21 cellular contexts compared by ENCODE assay signal in the genomic region with DNA sequence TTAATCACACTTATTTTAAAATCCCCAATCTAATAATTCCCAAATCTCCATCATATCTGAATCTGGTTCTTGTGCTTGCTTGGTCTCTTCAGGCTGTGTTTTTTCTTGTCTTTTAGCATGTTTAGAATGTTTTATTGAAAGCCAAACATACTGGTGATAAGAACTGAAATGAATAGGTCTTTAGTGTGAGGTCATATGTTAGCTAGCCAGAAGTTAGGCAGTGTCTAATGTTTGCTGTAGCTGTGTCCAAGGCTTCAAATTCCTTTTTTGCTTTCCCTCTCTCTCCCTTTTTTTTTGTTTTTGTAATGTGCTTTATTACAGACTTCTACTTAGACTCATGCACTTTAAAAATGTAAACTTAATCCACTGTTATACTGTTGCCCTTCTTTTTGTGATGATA.
"Had no signal": no experiment of that assay in that cellular context is flagged by ENCODE, and none has a peak within 500 bp of the region (broad histone marks: within the 10 kb centered on the region; RNA-seq: fewer than 3 reads in every experiment).

No MANE protein-coding gene starts in this region.

- H3K27me3 ChIP-seq: gastroesophageal sphincter, tibial nerve had no signal

- FAIRE-seq: keratinocyte had no signal

- H3K4me3 ChIP-seq: gastroesophageal sphincter, left ventricle myocardium inferior, skin epidermis, tibial nerve had no signal

- H3K36me3 Mint-ChIP-seq: memory B cell had no signal

- ATAC-seq: activated T-helper 17 cell treated with anti-CD3 and anti-CD28 coated beads, Interleukin-2, amount 50 U/mL, for 72 hours; gastroesophageal sphincter; natural killer cell; right cardiac atrium had no signal

- H3K27me3 Mint-ChIP-seq: activated T-helper 17 cell treated with anti-CD3 and anti-CD28 coated beads, Interleukin-2, amount 50 U/mL, for 72 hours; memory B cell had no signal

- H3K27ac ChIP-seq: gastroesophageal sphincter, left ventricle myocardium inferior, skin epidermis, tibial nerve had no signal

- H3K36me3 ChIP-seq: gastroesophageal sphincter, left ventricle myocardium inferior, tibial nerve had no signal

- H3K4me1 Mint-ChIP-seq: activated T-helper 17 cell treated with anti-CD3 and anti-CD28 coated beads, Interleukin-2, amount 50 U/mL, for 72 hours; memory B cell; natural killer cell had no signal

- H3K27ac Mint-ChIP-seq: activated T-helper 17 cell treated with anti-CD3 and anti-CD28 coated beads, Interleukin-2, amount 50 U/mL, for 72 hours; memory B cell; natural killer cell had no signal

- H3K4me1 ChIP-seq: gastroesophageal sphincter, left ventricle myocardium inferior, tibial nerve had no signal

- DNase-seq: activated CD4-positive, alpha-beta T cell treated with anti-CD3 and anti-CD28 coated beads for 1 hour; activated CD4-positive, alpha-beta T cell treated with anti-CD3 and anti-CD28 coated beads, Interleukin-2, amount 50 U/mL, for 4 hours; activated naive CD4-positive, alpha-beta T cell treated with Interleukin-2 at 50 U/mL for 16 hours; activated T-cell treated with anti-CD3 and anti-CD28 coated beads for 4 hours; caudate nucleus; cortex of kidney; effector memory CD4-positive, alpha-beta T cell; left ventricle myocardium inferior; natural killer cell; nucleus accumbens; right cardiac atrium; stimulated activated CD4-positive, alpha-beta T cell treated with anti-CD3 and anti-CD28 coated beads, Interleukin-15, amount 100 ng/mL, for 24 hours; stimulated activated CD4-positive, alpha-beta T cell treated with anti-CD3 and anti-CD28 coated beads, Interleukin-4, amount 100 ng/mL, for 1 hour; stimulated activated naive CD4-positive, alpha-beta T cell treated with Interleukin-2 at 50 U/mL for 16 hours; substantia nigra had no signal

- H3K4me3 Mint-ChIP-seq: activated T-helper 17 cell treated with anti-CD3 and anti-CD28 coated beads, Interleukin-2, amount 50 U/mL, for 72 hours; memory B cell; natural killer cell had no signal

- H3K9me3 ChIP-seq: left ventricle myocardium inferior had no signal
